In genomic region chr1:185318431-185319151, GRCh38 we compare ENCODE assay signal across 8 cellular contexts. TPM values are rescaled to one million over a fixed set of nuclear protein-coding genes. Genes with fewer than 3 reads are reported as not detected.
A peak's percentile ranks its signal among the peaks of the same experiment; 100 is the strongest.
DNase-seq lines count a peak whose midpoint lies in the region; ATAC-seq, FAIRE-seq and TF ChIP-seq lines count a peak whose summit lies in the region.

No MANE protein-coding gene starts in this region.

- no peaks in the 10 kb centered on the region for H3K9me3 ChIP-seq in CD4-positive, alpha-beta T cell (ENCODE audit: control insufficient read depth, low read length)
- H3K9me3 ChIP-seq in Loucy (ENCODE audit: insufficient read depth, low read depth, low read length) = no peaks in the 10 kb centered on the region

- CTCF ChIA-PET in CD4-positive, alpha-beta T cell (lab: Charles Lee) = interaction anchor here (1.1 to 3.2 kb wide), 11 partner anchors 8 to 377 kb away, joined by 3 to 26 read pairs (median 6); no protein-coding TSS in a partner anchor

- peak overlapping the region; percentile 75 for H3K4me2 ChIP-seq in Loucy (ENCODE audit: low read depth, low read length, poor library complexity, severe bottlenecking)

- no peak overlapping the region for H2AFZ ChIP-seq in Loucy (ENCODE audit: low read length)

- H3K4me3 ChIP-seq in Loucy (ENCODE audit: low read length, poor library complexity, severe bottlenecking) = peak overlapping the region; percentile 99
- peak overlapping the region; percentile 98 for H3K4me3 ChIP-seq in bronchial epithelial cell (ENCODE audit: low read depth, low read length)

- no peak for DNase-seq in CD4-positive, alpha-beta T cell
- DNase-seq in bronchial epithelial cell (ENCODE audit: low read depth) = no peak
- no peak for DNase-seq in naive thymus-derived CD8-positive, alpha-beta T cell
- DNase-seq in DMS114 treated with DMSO at 0.1 percent for 48 hours (lab: John Stamatoyannopoulos, UW; ENCODE audit: unreplicated experiment) = no peak

- peaks cover 40% of the 10 kb centered on the region for H3K4me1 Mint-ChIP-seq in CD4-positive, alpha-beta T cell (ENCODE audit: low read depth)
- H3K4me1 Mint-ChIP-seq in naive thymus-derived CD8-positive, alpha-beta T cell = peaks cover 16 to 43% (median 40%) of the 10 kb centered on the region in 4 donors

- TF ChIP-seq CTCF in CD4-positive, alpha-beta T cell (IDR thresholded peaks at IDR 0.05) = no peak
- no peak for TF ChIP-seq CTCF in Loucy (conservative IDR thresholded peaks at IDR 0.05; ENCODE audit: low read length)
- no peak for TF ChIP-seq CTCF in bronchial epithelial cell (IDR thresholded peaks at IDR 0.05; ENCODE audit: insufficient read depth, low read length, severe bottlenecking)

- no peak for FAIRE-seq in bronchial epithelial cell (lab: Jason Lieb, UNC)

- peaks cover 35% of the 10 kb centered on the region for H3K4me1 ChIP-seq in Loucy (ENCODE audit: insufficient read depth, low read length, poor library complexity, severe bottlenecking)

- no peaks in the 10 kb centered on the region for H3K9me2 ChIP-seq in Loucy (replicated peaks; ENCODE audit: low read depth, low read length)

- H3K36me3 ChIP-seq in Loucy (ENCODE audit: insufficient read depth, low read length) = no peaks in the 10 kb centered on the region
- no peaks in the 10 kb centered on the region for H3K36me3 ChIP-seq in bronchial epithelial cell (ENCODE audit: control insufficient read depth, insufficient read depth, low read length)

- POLR2A ChIA-PET in CD4-positive, alpha-beta T cell (lab: Charles Lee) = interaction anchor here (1.0 to 4.3 kb wide), 23 partner anchors 10 to 376 kb away, joined by 3 to 69 read pairs (median 10); partner anchors contain the start of genes RNF2, SWT1 and TRMT1L
- POLR2A ChIA-PET in naive thymus-derived CD8-positive, alpha-beta T cell (lab: Charles Lee) = interaction anchor here (0.9 to 4.6 kb wide), 16 partner anchors 10 to 375 kb away, joined by 3 to 58 read pairs (median 21); partner anchors contain the start of genes SWT1 and TRMT1L

- H3K27me3 Mint-ChIP-seq in CD4-positive, alpha-beta T cell = no peaks in the 10 kb centered on the region
- no peaks in the 10 kb centered on the region for H3K27me3 Mint-ChIP-seq in naive thymus-derived CD8-positive, alpha-beta T cell

- peaks cover 30% of the 10 kb centered on the region for H4K20me1 ChIP-seq in Loucy (ENCODE audit: insufficient read depth, low read length, poor library complexity, severe bottlenecking)

- H3K9me3 Mint-ChIP-seq in CD4-positive, alpha-beta T cell = no peaks in the 10 kb centered on the region
- H3K9me3 Mint-ChIP-seq in naive thymus-derived CD8-positive, alpha-beta T cell = no peaks in the 10 kb centered on the region

- peak overlapping the region; percentile 95 for H3K4me3 Mint-ChIP-seq in CD4-positive, alpha-beta T cell
- H3K4me3 Mint-ChIP-seq in naive thymus-derived CD8-positive, alpha-beta T cell = peak overlapping the region; percentile 91 to 99 (median 96)

- ATAC-seq in CD4-positive, alpha-beta T cell (ENCODE audit: poor library complexity) = no peak
- no peak for ATAC-seq in naive thymus-derived CD8-positive, alpha-beta T cell
- no peak for ATAC-seq in HG03571 (IDR thresholded peaks at IDR 0.05; ENCODE audit: unreplicated experiment)
- no peak for ATAC-seq in GM18520 (IDR thresholded peaks at IDR 0.05; ENCODE audit: unreplicated experiment)
- no peak for ATAC-seq in esophagus mucosa

- H3F3A ChIP-seq in Loucy (ENCODE audit: low read depth) = no peaks in the 10 kb centered on the region

- intact Hi-C loops in CD4-positive, alpha-beta T cell (cut with DNase I, micrococcal nuclease) = loop anchor here (1.0 to 10.0 kb wide), 10 partner anchors 20 to 1059 kb away; partner anchors contain the start of genes EDEM3 (in 1 of the 2), ODR4 (in 1 of the 2), RNF2 (in 1 of the 2) and TPR (in 1 of the 2)

- no peaks in the 10 kb centered on the region for H3K27me3 ChIP-seq in CD4-positive, alpha-beta T cell (ENCODE audit: control insufficient read depth, insufficient read depth, low read length)
- H3K27me3 ChIP-seq in Loucy (ENCODE audit: insufficient read depth, low read length, poor library complexity, severe bottlenecking) (peaks cover 7% of the 10 kb centered on the region), bronchial epithelial cell (ENCODE audit: control insufficient read depth, insufficient read depth, low read length) (no peaks in the 10 kb centered on the region)

- H3K79me2 ChIP-seq in Loucy (ENCODE audit: insufficient read depth, low read length) = peaks cover 51% of the 10 kb centered on the region

- peak overlapping the region; percentile 100 for H3K27ac ChIP-seq in CD4-positive, alpha-beta T cell (ENCODE audit: low read depth, low read length)

- H3K9ac ChIP-seq in Loucy (ENCODE audit: low read depth, low read length, poor library complexity, severe bottlenecking) = peak overlapping the region; percentile 87

- H3K27ac Mint-ChIP-seq in CD4-positive, alpha-beta T cell = peak overlapping the region; percentile 98
- peak overlapping the region; percentile 97 to 100 (median 99) for H3K27ac Mint-ChIP-seq in naive thymus-derived CD8-positive, alpha-beta T cell

- peaks cover 32% of the 10 kb centered on the region for H3K36me3 Mint-ChIP-seq in CD4-positive, alpha-beta T cell (ENCODE audit: low read depth)
- no peaks in the 10 kb centered on the region for H3K36me3 Mint-ChIP-seq in naive thymus-derived CD8-positive, alpha-beta T cell

RNA-seq across cellular contexts. Expression of gene IVNS1ABP, which starts 1.5 kb away (rescaled TPM):
- 100 to 1,000 TPM; 234 to 254 TPM for total RNA-seq in CD4-positive, alpha-beta T cell
- total RNA-seq in bronchial epithelial cell (34.8 and 72.7 TPM in 2 replicates), esophagus mucosa (52.8 TPM)
- 100 to 1,000 TPM; 160 to 164 TPM for total RNA-seq in naive thymus-derived CD8-positive, alpha-beta T cell
- polyA plus RNA-seq in naive thymus-derived CD8-positive, alpha-beta T cell = 10 to 100 TPM; 44.8 to 55.1 (median 48.5) TPM
